ENCODE assay signal across 10 cellular contexts in genomic region chr17:49514374-49514738, GRCh38. TPM values are rescaled to one million over a fixed set of nuclear protein-coding genes. Genes with fewer than 3 reads are reported as not detected.
A peak's percentile ranks its signal among the peaks of the same experiment; 100 is the strongest.
DNase-seq lines count a peak whose midpoint lies in the region; TF ChIP-seq lines count a peak whose summit lies in the region.
"Had no signal": no experiment of that assay in that cellular context is flagged by ENCODE, and none has a peak within 500 bp of the region (broad histone marks: within the 10 kb centered on the region; RNA-seq: fewer than 3 reads in every experiment).

No MANE protein-coding gene starts in this region.

- no peak overlapping the region for H2BK120ac ChIP-seq in H9 (ENCODE audit: low read depth, low read length, poor library complexity, severe bottlenecking)

- no peak overlapping the region for H4K5ac ChIP-seq in H9 (ENCODE audit: insufficient read length, low read depth, low read length)

- peaks cover 4% of the 10 kb centered on the region for H3K27me3 Mint-ChIP-seq in H9 (ENCODE audit: low read depth)

- no peak overlapping the region for H3K9ac ChIP-seq in H9 (ENCODE audit: extremely low read depth, insufficient read length, low read length)

- intact Hi-C loops in testis (cut with DNase I; ENCODE audit: low total_unique reads): no loop called here

- no peak overlapping the region for H3T11ph ChIP-seq in H9 (ENCODE audit: low read length)

- peak overlapping the region in 1 of 2 experiments; percentile 18; a peak in 1 of 5 replicates for H3K4me3 Mint-ChIP-seq in H9
- H3K4me3 Mint-ChIP-seq: activated naive CD8-positive, alpha-beta T cell treated with anti-CD3 and anti-CD28 coated beads for 36 hours; immature natural killer cell had no signal

- H3K4me1 Mint-ChIP-seq in H9: peaks cover 30 to 45% of the 10 kb centered on the region in 2 experiments
- H3K4me1 Mint-ChIP-seq: immature natural killer cell had no signal

- no CpG with 5 or more reads among the region's 3 CpGs for WGBS in H9 (ENCODE audit: extremely low coverage, insufficient read length, low lambda C conversion rate)
- WGBS in testis, 2 donors: 60 to 82% methylated on average over 3 of the region's 3 CpGs

- H2AK5ac ChIP-seq in H9 (ENCODE audit: insufficient read length, low read length): no peak overlapping the region

- H3K27ac ChIP-seq in H9 (ENCODE audit: insufficient read length, low read depth, low read length) (no peak overlapping the region), testis (peak overlapping the region; percentile 26 to 63)

- no peak overlapping the region for H3K4me2 ChIP-seq in H9 (ENCODE audit: insufficient read depth, insufficient read length, low read length)

- H2AFZ ChIP-seq in H9 (ENCODE audit: low read length): no peak overlapping the region

- TF ChIP-seq POLR2A in testis (IDR thresholded peaks at IDR 0.05): no peak

- H2BK20ac ChIP-seq in H9 (ENCODE audit: low read depth, low read length, poor library complexity, severe bottlenecking): no peak overlapping the region

- no peaks in the 10 kb centered on the region for H3K9me3 Mint-ChIP-seq in H9
- H3K9me3 Mint-ChIP-seq: activated naive CD8-positive, alpha-beta T cell treated with anti-CD3 and anti-CD28 coated beads for 36 hours; immature natural killer cell had no signal

- no peaks in the 10 kb centered on the region for H3K36me3 ChIP-seq in testis (ENCODE audit: low read depth, missing control alignments)

- H2BK15ac ChIP-seq in H9 (ENCODE audit: low read depth, low read length): no peak overlapping the region

- H3K27me3 ChIP-seq in H9 (ENCODE audit: insufficient read depth, low read length): no peaks in the 10 kb centered on the region
- no peaks in the 10 kb centered on the region for H3K27me3 ChIP-seq in testis

- no peaks in the 10 kb centered on the region for H3K79me1 ChIP-seq in H9 (ENCODE audit: insufficient read depth, low read depth, low read length, poor library complexity, severe bottlenecking)

- H4K91ac ChIP-seq in H9 (ENCODE audit: insufficient read length, low read depth, low read length): no peak overlapping the region

- in situ Hi-C loops in astrocyte of the spinal cord (cut with HindIII; ENCODE audit: low sequenced_read_pairs): no loop called here

- no peaks in the 10 kb centered on the region for H3K9me3 ChIP-seq in H9 (ENCODE audit: control insufficient read depth, low read depth, low read length)
- no peaks in the 10 kb centered on the region for H3K9me3 ChIP-seq in testis

- peaks cover 0 to 2% (median 0%) of the 10 kb centered on the region in 3 experiments; a peak in 1 of 7 replicates for H3K36me3 Mint-ChIP-seq in H9 (ENCODE audit: insufficient read depth in 1 of 3, low read depth in 3 of 3)
- H3K36me3 Mint-ChIP-seq: activated naive CD8-positive, alpha-beta T cell treated with anti-CD3 and anti-CD28 coated beads for 36 hours had no signal

- H2BK12ac ChIP-seq in H9 (ENCODE audit: insufficient read length, low read depth, low read length): no peak overlapping the region

- H3K18ac ChIP-seq in H9 (ENCODE audit: insufficient read length, low read depth, low read length): no peak overlapping the region

- H3K4me3 ChIP-seq in astrocyte of the spinal cord (ENCODE audit: low read depth, low read length) (no peak overlapping the region), testis (no peak overlapping the region)

- H3K4me1 ChIP-seq in H9 (ENCODE audit: insufficient read depth, low read length) (no peaks in the 10 kb centered on the region; the same call in 1 of the 2 replicates), testis (peaks cover 31% of the 10 kb centered on the region)

- H2BK5ac ChIP-seq in H9 (ENCODE audit: insufficient read length, low read length): no peak overlapping the region

- H4K8ac ChIP-seq in H9 (replicated peaks; ENCODE audit: insufficient read length, low read depth, low read length): no peak overlapping the region

- no peaks in the 10 kb centered on the region for H3K23me2 ChIP-seq in H9 (ENCODE audit: insufficient read length, low read depth, low read length, poor library complexity, severe bottlenecking)

- DNase-seq in H9 (peak; percentile 90), astrocyte of the spinal cord (ENCODE audit: low read depth, low spot score) (no peak), iPS-NIHi11 (ENCODE audit: low spot score) (peak; percentile 78), testis (no peak), mucosa of gallbladder (ENCODE audit: low spot score) (no peak), RKO (ENCODE audit: low spot score) (no peak), medulla oblongata (ENCODE audit: extremely low spot score) (no peak)
- no peak for DNase-seq in activated T-cell treated with anti-CD3 and anti-CD28 coated beads, Interleukin-2, amount 50 U/mL, for 48 hours
- DNase-seq: activated naive CD8-positive, alpha-beta T cell treated with anti-CD3 and anti-CD28 coated beads for 36 hours; immature natural killer cell had no signal

- no peaks in the 10 kb centered on the region for H3K79me2 ChIP-seq in H9 (ENCODE audit: insufficient read depth, low read length)

- no peak overlapping the region for H3K23ac ChIP-seq in H9 (ENCODE audit: insufficient read length, low read depth, low read length)

- H3K27ac Mint-ChIP-seq in H9: peak overlapping the region in 1 of 3 experiments; percentile 61; a peak in 2 of 7 replicates
- H3K27ac Mint-ChIP-seq: activated naive CD8-positive, alpha-beta T cell treated with anti-CD3 and anti-CD28 coated beads for 36 hours had no signal

- H3K4ac ChIP-seq in H9 (ENCODE audit: low read depth, low read length): no peak overlapping the region

- TF ChIP-seq CTCF in H9 (conservative IDR thresholded peaks at IDR 0.05) (peak; percentile 69), astrocyte of the spinal cord (IDR thresholded peaks at IDR 0.05; ENCODE audit: low read depth, low read length) (peak; percentile 50), testis (IDR thresholded peaks at IDR 0.05) (peak in 1 of 3 experiments; percentile 3)

- H3K14ac ChIP-seq in H9 (ENCODE audit: insufficient read depth, low read length): no peak overlapping the region

- no peak overlapping the region for H3K56ac ChIP-seq in H9 (ENCODE audit: insufficient read length, low read depth, low read length)

- H4K20me1 ChIP-seq in H9 (ENCODE audit: control insufficient read depth, insufficient read depth, insufficient read length): no peaks in the 10 kb centered on the region

RNA-seq across cellular contexts. Expression of gene NGFR, which starts 19.3 kb away (rescaled TPM):
- total RNA-seq in H9 (2021) (9.6 and 10.9 TPM in 2 replicates), testis (10 to 100 TPM; 11.3 to 20.6 TPM), mucosa of gallbladder (10.3 TPM)
- 21.5 TPM for polyA plus RNA-seq in testis (ENCODE audit: insufficient read depth, low read depth, low replicate concordance)

Comparison
In these comparisons a context has a peak if more than half of its experiments do, and no peak if none do; other contexts are left out.
1. DNase-seq: peak in H9 (single experiment) and iPS-NIHi11 (single experiment); none in astrocyte of the spinal cord (single experiment), testis (single experiment), mucosa of gallbladder (single experiment), activated T-cell treated with anti-CD3 and anti-CD28 coated beads, Interleukin-2, amount 50 U/mL, for 48 hours (0 of 2), RKO (single experiment) and medulla oblongata (single experiment).